Comparison of ENCODE assay signal across 29 cellular contexts in genomic region chr1:119738100-119738720, GRCh38. TPM values are rescaled to one million over a fixed set of nuclear protein-coding genes. Genes with fewer than 3 reads are reported as not detected.
A peak's percentile ranks its signal among the peaks of the same experiment; 100 is the strongest.
DNase-seq lines count a peak whose midpoint lies in the region; ATAC-seq and TF ChIP-seq lines count a peak whose summit lies in the region.
"Had no signal": no experiment of that assay in that cellular context is flagged by ENCODE, and none has a peak within 500 bp of the region (broad histone marks: within the 10 kb centered on the region; RNA-seq: fewer than 3 reads in every experiment).

No MANE protein-coding gene starts in this region.

- 69 to 74% methylated on average over 6 to 7 of the region's 7 CpGs for WGBS in body of pancreas, 2 donors

- no peak overlapping the region for H3K4me3 ChIP-seq in SJCRH30
- no peak overlapping the region for H3K4me3 ChIP-seq in body of pancreas
- H3K4me3 ChIP-seq in parathyroid adenoma (ENCODE audit: low read depth, low read length), result no peak overlapping the region
- H3K4me3 ChIP-seq: esophagus squamous epithelium, GM12878, upper lobe of right lung had no signal

- H3K9ac ChIP-seq in parathyroid adenoma, result no peak overlapping the region
- H3K9ac ChIP-seq: KMS-11 had no signal

- H3K9me3 ChIP-seq in SJCRH30 (replicated peaks) (no peaks in the 10 kb centered on the region), body of pancreas (no peaks in the 10 kb centered on the region), parathyroid adenoma (ENCODE audit: control insufficient read depth, low read length) (no peaks in the 10 kb centered on the region)
- H3K9me3 ChIP-seq: BE2C, esophagus squamous epithelium, upper lobe of right lung had no signal

- ATAC-seq in body of pancreas (no peak), left ventricle myocardium superior (peak; percentile 23), GM21529 (IDR thresholded peaks at IDR 0.05; ENCODE audit: unreplicated experiment) (no peak), HG02642 (IDR thresholded peaks at IDR 0.05; ENCODE audit: poor library complexity, unreplicated experiment) (no peak)
- ATAC-seq: foreskin keratinocyte, GM12878, upper lobe of right lung had no signal

- TF ChIP-seq CTCF in body of pancreas (IDR thresholded peaks at IDR 0.05) (no peak), parathyroid adenoma (IDR thresholded peaks at IDR 0.05) (no peak)

- no peak overlapping the region for H3K4me2 ChIP-seq in parathyroid adenoma (ENCODE audit: low read length)
- H3K4me2 ChIP-seq: KMS-11 had no signal

- TF ChIP-seq POLR2A in body of pancreas (IDR thresholded peaks at IDR 0.05), result no peak

- H3K79me2 ChIP-seq in parathyroid adenoma, result no peaks in the 10 kb centered on the region

- H2AFZ ChIP-seq in parathyroid adenoma, result no peak overlapping the region

- DNase-seq in SJCRH30 (no peak), body of pancreas (no peak), left ventricle myocardium superior (no peak), NCI-H82 (lab: John Stamatoyannopoulos, UW) (no peak), foreskin melanocyte (no peak)
- DNase-seq: activated CD4-positive, alpha-beta T cell treated with anti-CD3 and anti-CD28 coated beads, Interleukin-2, amount 10 ng/mL, durations not matched to agents 7 days and 5 days; activated effector memory CD4-positive, alpha-beta T cell treated with anti-CD3 and anti-CD28 coated beads, Interleukin-2, amount 50 U/mL, for 16 hours; activated T-cell treated with anti-CD3 and anti-CD28 coated beads, Interleukin-2, amount 50 U/mL, for 1 hour; BE2C; central memory CD4-positive, alpha-beta T cell; dermis blood vessel endothelial cell; esophagus squamous epithelium; foreskin keratinocyte; H7; MM.1S; NCI-H2029 treated with DMSO at 0.1 percent for 48 hours; NCI-H2227 treated with DMSO at 0.1 percent for 48 hours; SHP77 treated with DMSO at 0.1 percent for 48 hours; stimulated activated CD4-positive, alpha-beta T cell treated with anti-CD3 and anti-CD28 coated beads, Interleukin-4, amount 100 ng/mL, for 24 hours; upper lobe of right lung had no signal

- intact Hi-C loops in body of pancreas (cut with DNase I) (no loop called here), left ventricle myocardium superior (cut with micrococcal nuclease) (no loop called here)

- peaks cover 38% of the 10 kb centered on the region for H3K36me3 ChIP-seq in SJCRH30
- peaks cover 0 to 1% of the 10 kb centered on the region in 2 donors for H3K36me3 ChIP-seq in body of pancreas (replicated peaks in 1 of 2; ENCODE audit: insufficient read depth in 1 of 2, low read depth in 2 of 2)
- no peaks in the 10 kb centered on the region for H3K36me3 ChIP-seq in parathyroid adenoma (ENCODE audit: control insufficient read depth, insufficient read depth, low read length)

- H3K27ac ChIP-seq in SJCRH30, result peak overlapping the region; percentile 56
- peak overlapping the region in 3 of 4 donors; percentile 80 for H3K27ac ChIP-seq in body of pancreas
- peak overlapping the region; percentile 53 for H3K27ac ChIP-seq in parathyroid adenoma
- H3K27ac ChIP-seq: esophagus squamous epithelium, foreskin keratinocyte, KMS-11, upper lobe of right lung, VCaP had no signal

- H3K27me3 ChIP-seq in SJCRH30 (no peaks in the 10 kb centered on the region), body of pancreas (no peaks in the 10 kb centered on the region), parathyroid adenoma (ENCODE audit: control insufficient read depth, insufficient read depth, low read length) (no peaks in the 10 kb centered on the region)
- H3K27me3 ChIP-seq: BE2C, esophagus squamous epithelium, foreskin keratinocyte, upper lobe of right lung had no signal

- H3K4me1 ChIP-seq in SJCRH30 (peaks cover 12% of the 10 kb centered on the region), body of pancreas (peaks cover 37% of the 10 kb centered on the region), parathyroid adenoma (peaks cover 22% of the 10 kb centered on the region)
- H3K4me1 ChIP-seq: BE2C, foreskin keratinocyte, upper lobe of right lung had no signal

RNA-seq across cellular contexts. Expression of gene PHGDH, which starts 26.5 kb away (rescaled TPM):
- 148 and 160 TPM in 2 replicates for total RNA-seq in SJCRH30 (2014; rRNA removed; shearing (Covaris generic))
- total RNA-seq in body of pancreas, result 100 to 1,000 TPM in 1 of 2 donors, 10 to 100 TPM in 1; 75.5 to 101 TPM
- 7.8 TPM for total RNA-seq in left ventricle myocardium superior

RNA-seq across cellular contexts. Expression of gene HMGCS2, which starts 30.5 kb away (rescaled TPM):
- total RNA-seq in SJCRH30 (2014; rRNA removed; shearing (Covaris generic)), result not detected in 2 replicates
- 1 to 10 TPM in 1 of 2 donors, not detected in 1; 6.0 TPM for total RNA-seq in body of pancreas
- total RNA-seq in left ventricle myocardium superior, result 149 TPM
- total RNA-seq: activated CD4-positive, alpha-beta T cell treated with anti-CD3 and anti-CD28 coated beads, Interleukin-2, amount 10 ng/mL, durations not matched to agents 7 days and 5 days; activated CD8-positive, alpha-beta memory T cell treated with anti-CD3 and anti-CD28 coated beads for 36 hours; dermis blood vessel endothelial cell; foreskin keratinocyte; H7; neural crest cell; posterior vena cava; upper lobe of right lung had no signal

Comparison
In these comparisons a context has a peak if more than half of its experiments do, and no peak if none do; other contexts are left out.
1. RNA of gene HMGCS2, which starts 30.5 kb away (total RNA-seq): 149 TPM in left ventricle myocardium superior (single experiment); 6.0 TPM in body of pancreas and not detected in SJCRH30; every median in the first group is over 10 times any median in the second.
2. Peak in every context shown above with its lines, with median percentiles within 50 percentile points of each other: H3K27ac ChIP-seq.